ENCODE assay signal across 1 cellular context in genomic region chr15:34223904-34224596, GRCh38.
TF ChIP-seq lines count a peak whose summit lies in the region.

No MANE protein-coding gene starts in this region.

TF ChIP-seq in K562, 482 proteins besides CTCF, POLR2A, EP300 and RAD21 (continued from another document):
- TF ChIP-seq CUX1 (CRISPR knock-in tag; IDR thresholded peaks at IDR 0.05): peak; percentile 8; the same call in 1 of the 2 replicates
- TF ChIP-seq ZNF639 (CRISPR knock-in tag; conservative IDR thresholded peaks at IDR 0.05 in 1 of 2, IDR thresholded peaks at IDR 0.05 in 1 of 2): 0 out of 4 replicates have a peak, but pooled peaks of 1 of the 2 experiments have one; percentile 16
- TF ChIP-seq CSDE1 (IDR thresholded peaks at IDR 0.05): no peak
- peak; percentile 61; the same call in 1 of the 2 replicates for TF ChIP-seq ATF6 (CRISPR knock-in tag; IDR thresholded peaks at IDR 0.05)
- no peak; the same call in 1 of the 2 replicates for TF ChIP-seq NFRKB (IDR thresholded peaks at IDR 0.05; ENCODE audit: low read depth)
- no peak for TF ChIP-seq C11orf30 (IDR thresholded peaks at IDR 0.05; ENCODE audit: low read depth)
- peak; percentile 1; the same call in 1 of the 2 replicates for TF ChIP-seq ZNF589 (CRISPR knock-in tag; IDR thresholded peaks at IDR 0.05; ENCODE audit: low read depth)
- no peak for TF ChIP-seq ZC3H4 (CRISPR knock-in tag; IDR thresholded peaks at IDR 0.05; ENCODE audit: borderline replicate concordance)
- TF ChIP-seq FOXK2 (conservative IDR thresholded peaks at IDR 0.05 in 1 of 2, IDR thresholded peaks at IDR 0.05 in 1 of 2; ENCODE audit: low read depth in 2 of 2): peak; percentile 22 to 53; a peak in 2 of 4 replicates
- TF ChIP-seq ZEB2 (IDR thresholded peaks at IDR 0.05): peak; percentile 52; the same call in 1 of the 2 replicates
- 0 out of 2 replicates have a peak, but pooled peaks have one; percentile 9 for TF ChIP-seq ZNF175 (CRISPR knock-in tag; IDR thresholded peaks at IDR 0.05; ENCODE audit: low read depth)
- no peak for TF ChIP-seq NR4A1 (CRISPR knock-in tag; IDR thresholded peaks at IDR 0.05)
- peak; percentile 63; the same call in 1 of the 2 replicates for TF ChIP-seq NR4A1 (tag; IDR thresholded peaks at IDR 0.05)
- TF ChIP-seq ZBTB2 (IDR thresholded peaks at IDR 0.05): no peak
- TF ChIP-seq SMAD4 (CRISPR knock-in tag; conservative IDR thresholded peaks at IDR 0.05): peak; percentile 9; the same call in 1 of the 2 replicates
- peak; percentile 19; the same call in 1 of the 2 replicates for TF ChIP-seq TAF7 (tag; IDR thresholded peaks at IDR 0.05)
- TF ChIP-seq ZNF695 (CRISPR knock-in tag; IDR thresholded peaks at IDR 0.05): no peak
- TF ChIP-seq SMAD2 (IDR thresholded peaks at IDR 0.05; ENCODE audit: low read depth, low read length): no peak
- peak; percentile 56 for TF ChIP-seq ESRRA (IDR thresholded peaks at IDR 0.05; ENCODE audit: borderline replicate concordance, low read depth)
- TF ChIP-seq ZNF384 (IDR thresholded peaks at IDR 0.05; ENCODE audit: low read depth, low read length): peak; percentile 26; the same call in 1 of the 2 replicates
- TF ChIP-seq NR0B1 (IDR thresholded peaks at IDR 0.05; ENCODE audit: partially characterized antibody): no peak
- TF ChIP-seq ZNF717 (CRISPR knock-in tag; IDR thresholded peaks at IDR 0.05): no peak
- TF ChIP-seq U2AF1 (optimal IDR thresholded peaks at IDR 0.05; ENCODE audit: low read depth, low read length): no peak
- 0 out of 2 replicates have a peak, but pooled peaks have one; percentile 14 for TF ChIP-seq SMARCA5 (IDR thresholded peaks at IDR 0.05)
- no peak for TF ChIP-seq ZNF134 (CRISPR knock-in tag; conservative IDR thresholded peaks at IDR 0.05)
- TF ChIP-seq RBFOX2 (IDR thresholded peaks at IDR 0.05; ENCODE audit: low read depth, low read length): peak; percentile 59
- peak; percentile 6 for TF ChIP-seq TAF9B (IDR thresholded peaks at IDR 0.05; ENCODE audit: partially characterized antibody)
- 0 out of 2 replicates have a peak, but pooled peaks have one; percentile 32 for TF ChIP-seq FOXJ2 (tag; IDR thresholded peaks at IDR 0.05)
- TF ChIP-seq ZNF316 (IDR thresholded peaks at IDR 0.05): no peak
- no peak for TF ChIP-seq CBFB (CRISPR knock-in tag; IDR thresholded peaks at IDR 0.05)
- TF ChIP-seq ZNF184 (CRISPR knock-in tag; IDR thresholded peaks at IDR 0.05): no peak
- TF ChIP-seq RBM22 (IDR thresholded peaks at IDR 0.05; ENCODE audit: low read depth, low read length, poor library complexity, severe bottlenecking): no peak
- TF ChIP-seq PHF20 (IDR thresholded peaks at IDR 0.05; ENCODE audit: partially characterized antibody): no peak
- no peak for TF ChIP-seq HDAC3 (IDR thresholded peaks at IDR 0.05; ENCODE audit: borderline replicate concordance, partially characterized antibody)
